In genomic region chr6:53794073-53794719, GRCh38 we compare ENCODE assay signal across 1 cellular context.
A peak's percentile ranks its signal among the peaks of the same experiment; 100 is the strongest.
TF ChIP-seq lines count a peak whose summit lies in the region.

No MANE protein-coding gene starts in this region.

TF ChIP-seq in HepG2, 621 proteins besides CTCF, POLR2A, EP300 and RAD21 (continued from another document and continues in another):
- no peak for TF ChIP-seq ZBTB8A (CRISPR knock-in tag; IDR thresholded peaks at IDR 0.05; ENCODE audit: borderline replicate concordance, low read depth)
- peak; percentile 71 for TF ChIP-seq STAG1 (CRISPR knock-in tag; IDR thresholded peaks at IDR 0.05)
- TF ChIP-seq PBX2 (CRISPR knock-in tag; IDR thresholded peaks at IDR 0.05): 0 out of 2 replicates have a peak, but pooled peaks have one; percentile 29
- 0 out of 2 replicates have a peak, but pooled peaks have one; percentile 4 for TF ChIP-seq ZBED4 (CRISPR knock-in tag; IDR thresholded peaks at IDR 0.05; ENCODE audit: borderline replicate concordance)
- TF ChIP-seq MED13 (CRISPR knock-in tag; IDR thresholded peaks at IDR 0.05): no peak; the same call in 1 of the 2 replicates
- 0 out of 2 replicates have a peak, but pooled peaks have one; percentile 20 for TF ChIP-seq ZSCAN29 (CRISPR knock-in tag; conservative IDR thresholded peaks at IDR 0.05)
- peak; percentile 35; the same call in 1 of the 2 replicates for TF ChIP-seq MEF2D (CRISPR knock-in tag; IDR thresholded peaks at IDR 0.05)
- TF ChIP-seq NONO (IDR thresholded peaks at IDR 0.05): no peak
- TF ChIP-seq NONO (CRISPR knock-in tag; conservative IDR thresholded peaks at IDR 0.05): no peak
- TF ChIP-seq ZNF598 (CRISPR knock-in tag; IDR thresholded peaks at IDR 0.05; ENCODE audit: borderline replicate concordance): peak; percentile 40; the same call in 1 of the 2 replicates
- TF ChIP-seq TFE3 (CRISPR knock-in tag; IDR thresholded peaks at IDR 0.05): no peak
- TF ChIP-seq GLMP (CRISPR knock-in tag; IDR thresholded peaks at IDR 0.05; ENCODE audit: borderline replicate concordance): no peak
- TF ChIP-seq ZNF382 (CRISPR knock-in tag; IDR thresholded peaks at IDR 0.05; ENCODE audit: borderline replicate concordance): no peak
- TF ChIP-seq ZKSCAN5 (CRISPR knock-in tag; IDR thresholded peaks at IDR 0.05): 0 out of 2 replicates have a peak, but pooled peaks have one; percentile 8
- no peak; the same call in 1 of the 2 replicates for TF ChIP-seq NKX3-1 (CRISPR knock-in tag; IDR thresholded peaks at IDR 0.05)
- no peak for TF ChIP-seq RBAK (CRISPR knock-in tag; IDR thresholded peaks at IDR 0.05)
- TF ChIP-seq ATM (IDR thresholded peaks at IDR 0.05; ENCODE audit: borderline replicate concordance): no peak
- TF ChIP-seq SNAPC5 (CRISPR knock-in tag; IDR thresholded peaks at IDR 0.05; ENCODE audit: borderline replicate concordance): peak; percentile 22; the same call in 1 of the 2 replicates
- no peak for TF ChIP-seq ISL2 (CRISPR knock-in tag; IDR thresholded peaks at IDR 0.05)
- TF ChIP-seq NFRKB (IDR thresholded peaks at IDR 0.05): no peak
- TF ChIP-seq ZNF720 (CRISPR knock-in tag; IDR thresholded peaks at IDR 0.05): no peak
- no peak for TF ChIP-seq ZBTB20 (CRISPR knock-in tag; IDR thresholded peaks at IDR 0.05; ENCODE audit: borderline replicate concordance, low read depth)
- 0 out of 4 replicates have a peak, but pooled peaks of 1 of the 2 experiments have one; percentile 56 for TF ChIP-seq HMGXB4 (CRISPR knock-in tag; IDR thresholded peaks at IDR 0.05; ENCODE audit: borderline replicate concordance in 1 of 2, low read depth in 1 of 2)
- TF ChIP-seq PRDM15 (CRISPR knock-in tag; IDR thresholded peaks at IDR 0.05): no peak
- TF ChIP-seq PCBP2 (optimal IDR thresholded peaks at IDR 0.05; ENCODE audit: low read depth, low read length, poor library complexity, severe bottlenecking): no peak
- TF ChIP-seq XBP1 (CRISPR knock-in tag; IDR thresholded peaks at IDR 0.05): no peak
- peak; percentile 64 for TF ChIP-seq SRSF1 (optimal IDR thresholded peaks at IDR 0.05; ENCODE audit: low read depth, low read length)
- TF ChIP-seq BRF2 (CRISPR knock-in tag; IDR thresholded peaks at IDR 0.05): 0 out of 2 replicates have a peak, but pooled peaks have one; percentile 22
- TF ChIP-seq ZNF589 (CRISPR knock-in tag; conservative IDR thresholded peaks at IDR 0.05): no peak
- no peak for TF ChIP-seq RBM22 (optimal IDR thresholded peaks at IDR 0.05; ENCODE audit: low read length)
- no peak for TF ChIP-seq FOXM1 (CRISPR knock-in tag; IDR thresholded peaks at IDR 0.05)
- no peak for TF ChIP-seq NCOR1 (IDR thresholded peaks at IDR 0.05; ENCODE audit: borderline replicate concordance, low read length)
- TF ChIP-seq HNF4A (CRISPR knock-in tag; IDR thresholded peaks at IDR 0.05): no peak; the same call in 1 of the 2 replicates
- peak; percentile 56; the same call in 1 of the 2 replicates for TF ChIP-seq THAP9 (CRISPR knock-in tag; IDR thresholded peaks at IDR 0.05; ENCODE audit: borderline replicate concordance)
- TF ChIP-seq ARID4A (CRISPR knock-in tag; IDR thresholded peaks at IDR 0.05; ENCODE audit: borderline replicate concordance): no peak; the same call in 1 of the 2 replicates
- TF ChIP-seq NCOA5 (CRISPR knock-in tag; IDR thresholded peaks at IDR 0.05): no peak
